8 cellular contexts compared by ENCODE assay signal in genomic region chr3:12286927-12287726, GRCh38. TPM values are rescaled to one million over a fixed set of nuclear protein-coding genes. Genes with fewer than 3 reads are reported as not detected.
DNase-seq lines count a peak whose midpoint lies in the region; ATAC-seq and TF ChIP-seq lines count a peak whose summit lies in the region.

No MANE protein-coding gene starts in this region.

- no peak overlapping the region for H3K27ac ChIP-seq in ascending aorta

- peaks cover 0 to 10% of the 10 kb centered on the region in 2 donors for H3K4me1 ChIP-seq in ascending aorta

- peaks cover 12% of the 10 kb centered on the region for H3K4me1 Mint-ChIP-seq in stimulated activated naive CD8-positive, alpha-beta T cell treated with anti-CD3 and anti-CD28 coated beads, Interleukin-15, Interleukin-2, amounts not matched to agents 100 ng/mL and 50 ng/mL, for 24 hours (ENCODE audit: low read depth)

- DNase-seq in Right ventricle myocardium inferior (ENCODE audit: missing footprints) (peak; percentile 76), cardiac septum (ENCODE audit: low spot score) (no peak), ascending aorta (ENCODE audit: low spot score in 2 of 2) (peak in 1 of 2 donors; percentile 66), iPS-NIHi7 (ENCODE audit: extremely low spot score) (peak; percentile 48), dedifferentiated amniotic fluid mesenchymal stem cell (ENCODE audit: extremely low spot score) (no peak), COR-L47 (lab: John Stamatoyannopoulos, UW) (no peak)

- no peak overlapping the region for H3K27ac Mint-ChIP-seq in stimulated activated naive CD8-positive, alpha-beta T cell treated with anti-CD3 and anti-CD28 coated beads, Interleukin-15, Interleukin-2, amounts not matched to agents 100 ng/mL and 50 ng/mL, for 24 hours

- H3K4me3 ChIP-seq in ascending aorta, result peak overlapping the region; percentile 34 to 75

- no peaks in the 10 kb centered on the region for H3K9me3 Mint-ChIP-seq in stimulated activated naive CD8-positive, alpha-beta T cell treated with anti-CD3 and anti-CD28 coated beads, Interleukin-15, Interleukin-2, amounts not matched to agents 100 ng/mL and 50 ng/mL, for 24 hours

- no peaks in the 10 kb centered on the region for H3K36me3 Mint-ChIP-seq in stimulated activated naive CD8-positive, alpha-beta T cell treated with anti-CD3 and anti-CD28 coated beads, Interleukin-15, Interleukin-2, amounts not matched to agents 100 ng/mL and 50 ng/mL, for 24 hours (ENCODE audit: low read depth)

- peak; percentile 54 for ATAC-seq in Right ventricle myocardium inferior
- ATAC-seq in GM19397 (IDR thresholded peaks at IDR 0.05; ENCODE audit: unreplicated experiment), result no peak

- peak overlapping the region; percentile 70 for H3K4me3 Mint-ChIP-seq in stimulated activated naive CD8-positive, alpha-beta T cell treated with anti-CD3 and anti-CD28 coated beads, Interleukin-15, Interleukin-2, amounts not matched to agents 100 ng/mL and 50 ng/mL, for 24 hours

- no peak for TF ChIP-seq CTCF in ascending aorta (IDR thresholded peaks at IDR 0.05)

- peaks cover 3% of the 10 kb centered on the region for H3K27me3 ChIP-seq in ascending aorta

- no peaks in the 10 kb centered on the region for H3K36me3 ChIP-seq in ascending aorta

- H3K9me3 ChIP-seq in ascending aorta, result no peaks in the 10 kb centered on the region

- H3K27me3 Mint-ChIP-seq in stimulated activated naive CD8-positive, alpha-beta T cell treated with anti-CD3 and anti-CD28 coated beads, Interleukin-15, Interleukin-2, amounts not matched to agents 100 ng/mL and 50 ng/mL, for 24 hours, result peaks cover 66% of the 10 kb centered on the region

- intact Hi-C loops in Right ventricle myocardium inferior (cut with DNase I) (loop anchor here (2.0 to 10.0 kb wide), 3 partner anchors 88 to 194 kb away; no protein-coding TSS in a partner anchor), cardiac septum (cut with DNase I) (loop anchor here (5.0 kb wide), 1 partner anchor 195 kb away; the partner anchor contains the start of gene TSEN2), ascending aorta (cut with DNase I) (loop anchor here (5.0 kb wide), 3 partner anchors 90 to 195 kb away; partner anchors contain the start of gene TSEN2)

RNA-seq across cellular contexts. Expression of gene PPARG, which starts 1.7 kb away (rescaled TPM):
- total RNA-seq in Right ventricle myocardium inferior (25.7 TPM), cardiac septum (7.8 TPM), ascending aorta (23.5 TPM)

Comparison
In these comparisons a context has a peak if more than half of its experiments do, and no peak if none do; other contexts are left out.
1. DNase-seq: peak in Right ventricle myocardium inferior (single experiment) and iPS-NIHi7 (single experiment); none in cardiac septum (single experiment), dedifferentiated amniotic fluid mesenchymal stem cell (single experiment) and COR-L47 (single experiment).